8 cellular contexts compared by ENCODE assay signal in the genomic region with DNA sequence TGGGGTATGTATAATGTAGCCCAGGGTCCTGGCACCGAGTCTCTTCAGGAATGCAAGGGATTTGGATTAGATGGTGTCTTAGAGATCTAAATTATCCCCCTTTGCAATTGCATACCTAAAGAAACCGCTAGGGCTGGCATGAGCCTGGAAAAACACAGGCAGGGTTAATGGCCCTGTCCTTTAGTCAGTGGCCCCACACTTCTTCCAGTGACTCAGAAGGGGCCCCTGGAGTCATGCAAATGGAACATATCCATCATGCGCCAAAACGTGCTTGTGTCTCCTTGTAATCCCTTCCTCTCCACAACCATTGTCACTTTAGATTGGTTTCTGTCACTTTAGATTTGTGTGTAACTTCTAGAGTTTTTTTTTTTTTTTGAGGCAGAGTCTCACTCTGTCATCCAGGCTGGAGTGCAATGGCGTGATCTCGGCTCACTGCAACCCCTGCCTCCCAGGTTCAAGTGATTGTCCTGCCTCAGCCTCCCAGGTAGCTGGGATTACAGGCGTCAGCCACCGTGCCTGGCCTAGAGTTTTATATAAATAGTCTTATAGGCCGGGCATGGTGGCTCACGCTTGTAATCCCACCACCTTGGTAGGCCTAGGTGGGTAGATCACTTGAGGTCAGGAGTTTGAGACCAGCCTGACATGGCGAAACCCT. TPM values are rescaled to one million over a fixed set of nuclear protein-coding genes. Genes with fewer than 3 reads are reported as not detected.
DNase-seq lines count a peak whose midpoint lies in the region; ATAC-seq and TF ChIP-seq lines count a peak whose summit lies in the region.

No MANE protein-coding gene starts in this region.

- peak overlapping the region; percentile 92 for H2AK9ac ChIP-seq in IMR-90 (replicated peaks; ENCODE audit: low read depth, low read length, poor library complexity)

- in situ Hi-C loops in IMR-90 (cut with MboI; ENCODE audit: low sequenced_read_pairs): no loop called here

- no TSS peak for BruUV-seq in IMR-90 (replicated peaks; lab: Mats Ljungman, UMichigan)

- H2AFZ ChIP-seq in IMR-90 (replicated peaks; ENCODE audit: low read length, poor library complexity): peak overlapping the region; percentile 100

- H4K91ac ChIP-seq in IMR-90 (ENCODE audit: insufficient read depth, low read depth, low read length): peak overlapping the region; percentile 66; the same call in 1 of the 2 replicates

- no peak; the same call in 1 of the 2 replicates for TF ChIP-seq CTCF in IMR-90 (conservative IDR thresholded peaks at IDR 0.05; ENCODE audit: low read depth, low read length)

- H3K9me3 Mint-ChIP-seq in activated CD4-positive, alpha-beta T cell treated with anti-CD3 and anti-CD28 coated beads for 36 hours (ENCODE audit: low read depth): no peaks in the 10 kb centered on the region

- H3K27ac ChIP-seq in IMR-90 (ENCODE audit: insufficient read depth, low read length): peak overlapping the region; percentile 30; the same call in 1 of the 2 replicates

- no peak for TF ChIP-seq RAD21 in IMR-90 (IDR thresholded peaks at IDR 0.05; ENCODE audit: low read length)

- peak overlapping the region; percentile 81; the same call in 1 of the 2 replicates for H3K14ac ChIP-seq in IMR-90 (replicated peaks; ENCODE audit: low read depth, low read length)

- peaks cover 2% of the 10 kb centered on the region; the same call in 1 of the 2 replicates for H3K27me3 ChIP-seq in IMR-90 (ENCODE audit: control insufficient read depth, insufficient read depth, low read length)

- dilution Hi-C loops in IMR-90 (cut with HindIII; ENCODE audit: low sequenced_read_pairs, unreplicated experiment): no loop called here

- H3K4me2 ChIP-seq in IMR-90 (ENCODE audit: low read depth, low read length): peak overlapping the region; percentile 90

- H3K27ac Mint-ChIP-seq in activated CD4-positive, alpha-beta T cell treated with anti-CD3 and anti-CD28 coated beads for 36 hours: peak overlapping the region; percentile 95

- H3K36me3 ChIP-seq in IMR-90 (ENCODE audit: control insufficient read depth, insufficient read depth, low read length): no peaks in the 10 kb centered on the region

- H3K27me3 Mint-ChIP-seq in activated CD4-positive, alpha-beta T cell treated with anti-CD3 and anti-CD28 coated beads for 36 hours: no peaks in the 10 kb centered on the region

- H4K5ac ChIP-seq in IMR-90 (ENCODE audit: low read depth, low read length): peak overlapping the region; percentile 73

- no peak overlapping the region for H3K56ac ChIP-seq in IMR-90 (ENCODE audit: extremely low read depth, insufficient read depth, low read length)

- peak overlapping the region; percentile 71 for H3K4me3 ChIP-seq in IMR-90 (ENCODE audit: insufficient read depth, low read depth, low read length)

- H4K20me1 ChIP-seq in IMR-90 (ENCODE audit: insufficient read depth, low read length): no peaks in the 10 kb centered on the region

- H3K9me1 ChIP-seq in IMR-90 (ENCODE audit: insufficient read depth, low read length): 0 out of 2 replicates have a peak, but pooled peaks cover 4% of the 10 kb centered on the region

- H3K9ac ChIP-seq in IMR-90 (ENCODE audit: low read depth, low read length): peak overlapping the region; percentile 65

- H3K4me1 ChIP-seq in IMR-90 (ENCODE audit: control insufficient read depth, insufficient read depth, low read length): peaks cover 2% of the 10 kb centered on the region; the same call in 1 of the 2 replicates

- POLR2A ChIA-PET in activated CD4-positive, alpha-beta T cell treated with anti-CD3 and anti-CD28 coated beads for 36 hours (lab: Charles Lee): interaction anchor here (0.9 kb wide), 1 partner anchor 67 kb away, joined by 3 read pairs; the partner anchor contains the start of gene IFT52
- POLR2A ChIA-PET in IMR-90 (lab: Charles Lee; ENCODE audit: unreplicated experiment): no interaction called here

- H2BK5ac ChIP-seq in IMR-90 (ENCODE audit: low read depth, low read length, poor library complexity, severe bottlenecking): no peak overlapping the region

- peak overlapping the region; percentile 52; the same call in 1 of the 2 replicates for H3K23ac ChIP-seq in IMR-90 (ENCODE audit: low read depth, low read length)

- intact Hi-C loops in activated CD4-positive, alpha-beta T cell treated with anti-CD3 and anti-CD28 coated beads for 36 hours (cut with DNase I, micrococcal nuclease): no loop called here
- intact Hi-C loops in IMR-90 (cut with micrococcal nuclease): no loop called here

- peak overlapping the region; percentile 100 for H4K8ac ChIP-seq in IMR-90 (ENCODE audit: low read depth in 2 of 2, low read length in 2 of 2)

- ATAC-seq in activated CD4-positive, alpha-beta T cell treated with anti-CD3 and anti-CD28 coated beads for 36 hours: peak; percentile 78
- no peak for ATAC-seq in IMR-90 (ENCODE audit: low read depth)
- no peak for ATAC-seq in GM21423 (IDR thresholded peaks at IDR 0.05; ENCODE audit: unreplicated experiment)

- H3K4ac ChIP-seq in IMR-90 (ENCODE audit: low read depth, low read length): peak overlapping the region; percentile 93

- peaks cover 0 to 5% of the 10 kb centered on the region in 2 experiments; a peak in 1 of 4 replicates for H3K79me1 ChIP-seq in IMR-90 (ENCODE audit: low read depth in 1 of 2, low read length in 2 of 2)

- H3K36me3 Mint-ChIP-seq in activated CD4-positive, alpha-beta T cell treated with anti-CD3 and anti-CD28 coated beads for 36 hours (ENCODE audit: low read depth): no peaks in the 10 kb centered on the region

- peaks cover 5% of the 10 kb centered on the region for H3K4me1 Mint-ChIP-seq in activated CD4-positive, alpha-beta T cell treated with anti-CD3 and anti-CD28 coated beads for 36 hours

- no peaks in the 10 kb centered on the region for H3K9me3 ChIP-seq in IMR-90 (ENCODE audit: control insufficient read depth, insufficient read depth, low read length)

- no peak for TF ChIP-seq POLR2A in IMR-90 (IDR thresholded peaks at IDR 0.05; ENCODE audit: low read depth, low read length)

- CTCF ChIA-PET in activated CD4-positive, alpha-beta T cell treated with anti-CD3 and anti-CD28 coated beads for 36 hours (lab: Charles Lee): interaction anchor here (1.2 kb wide), 1 partner anchor 88 kb away, joined by 3 read pairs; no protein-coding TSS in a partner anchor
- CTCF ChIA-PET in IMR-90 (lab: Yijun Ruan, JAX): no interaction called here

- H2AK5ac ChIP-seq in IMR-90 (ENCODE audit: low read depth, low read length): 0 out of 2 replicates have a peak overlapping the region, but pooled peaks have one; percentile 20

- no peak overlapping the region for H3K18ac ChIP-seq in IMR-90 (ENCODE audit: low read depth, low read length)

- H2BK15ac ChIP-seq in IMR-90 (ENCODE audit: low read depth, low read length): no peak overlapping the region

- H2BK120ac ChIP-seq in IMR-90 (ENCODE audit: low read depth, low read length): peak overlapping the region; percentile 25; the same call in 1 of the 2 replicates

- WGBS in IMR-90 (ENCODE audit: extremely low coverage in 2 of 2, insufficient read length in 1 of 2), 2 experiments: 86% methylated on average over 2 of the region's 11 CpGs; no CpG with 5 or more reads in 1 of the 2 experiments

- DNase-seq in activated CD4-positive, alpha-beta T cell treated with anti-CD3 and anti-CD28 coated beads for 36 hours: peak; percentile 84
- no peak for DNase-seq in activated CD4-positive, alpha-beta T cell treated with anti-CD3 and anti-CD28 coated beads for 1 hour
- peak; percentile 18 for DNase-seq in IMR-90
- peak; percentile 56 for DNase-seq in activated naive CD4-positive, alpha-beta T cell treated with anti-CD3 and anti-CD28 coated beads, Interleukin-2, amount 50 U/mL, for 16 hours
- DNase-seq in islet precursor cell: peak; percentile 70
- DNase-seq in stimulated activated CD4-positive, alpha-beta T cell treated with anti-CD3 and anti-CD28 coated beads, Interleukin-4, amount 100 ng/mL, for 1 hour: peak; percentile 19
- DNase-seq in NCI-H446 treated with DMSO at 0.1 percent for 48 hours (lab: John Stamatoyannopoulos, UW): no peak

- no peak overlapping the region for H2BK20ac ChIP-seq in IMR-90 (ENCODE audit: low read depth, low read length)

- H3K4me3 Mint-ChIP-seq in activated CD4-positive, alpha-beta T cell treated with anti-CD3 and anti-CD28 coated beads for 36 hours: peak overlapping the region; percentile 92

TF ChIP-seq in IMR-90, 13 proteins besides CTCF, POLR2A, EP300 and RAD21:
- TF ChIP-seq MAFK (IDR thresholded peaks at IDR 0.05; ENCODE audit: low read depth, low read length) (no peak), BHLHE40 (IDR thresholded peaks at IDR 0.05; ENCODE audit: low read depth, low read length) (peak; percentile 40; the same call in 1 of the 2 replicates), NFE2L2 (IDR thresholded peaks at IDR 0.05; ENCODE audit: low read depth, low read length) (no peak), RFX5 (IDR thresholded peaks at IDR 0.05; ENCODE audit: low read depth, low read length) (no peak)

RNA-seq across cellular contexts. Expression of gene MYBL2, which starts 8.7 kb away (rescaled TPM):
- total RNA-seq in activated CD4-positive, alpha-beta T cell treated with anti-CD3 and anti-CD28 coated beads for 36 hours: 100 to 1,000 TPM in 1 of 2 experiments, 10 to 100 TPM in 1; 99.8 to 113 TPM
- total RNA-seq in IMR-90 (2012; rRNA removed): 21.7 and 23.1 TPM in 2 replicates
- polyA plus RNA-seq in IMR-90 (2012; rRNA removed): 12.4 and 13.2 TPM in 2 replicates
- polyA plus RNA-seq in IMR-90 (2012; cell fraction: cytosol; rRNA removed): 6.4 and 7.5 TPM in 2 replicates
- polyA plus RNA-seq in IMR-90 (2012; cell fraction: nucleus; rRNA removed; ENCODE audit: low replicate concordance): 5.6 and 8.9 TPM in 2 replicates

Comparison
In these comparisons a context has a peak if more than half of its experiments do, and no peak if none do; other contexts are left out.
1. DNase-seq: peak in activated CD4-positive, alpha-beta T cell treated with anti-CD3 and anti-CD28 coated beads for 36 hours (single experiment), IMR-90 (single experiment), activated naive CD4-positive, alpha-beta T cell treated with anti-CD3 and anti-CD28 coated beads, Interleukin-2, amount 50 U/mL, for 16 hours (single experiment), islet precursor cell (single experiment) and stimulated activated CD4-positive, alpha-beta T cell treated with anti-CD3 and anti-CD28 coated beads, Interleukin-4, amount 100 ng/mL, for 1 hour (single experiment); none in activated CD4-positive, alpha-beta T cell treated with anti-CD3 and anti-CD28 coated beads for 1 hour (single experiment) and NCI-H446 treated with DMSO at 0.1 percent for 48 hours (single experiment).